Comparison of ENCODE assay signal across 27 cellular contexts in genomic region chr16:50407351-50407750, GRCh38.
"Had no signal": no experiment of that assay in that cellular context is flagged by ENCODE, and none has a peak within 500 bp of the region (broad histone marks: within the 10 kb centered on the region; RNA-seq: fewer than 3 reads in every experiment).

No MANE protein-coding gene starts in this region.

- H3K9me3 ChIP-seq: gastroesophageal sphincter, ovary, thyroid gland had no signal

- H3K27me3 ChIP-seq: brain microvascular endothelial cell, dorsolateral prefrontal cortex, gastroesophageal sphincter, ovary, thyroid gland had no signal

- ATAC-seq: gastroesophageal sphincter; left ventricle myocardium superior; naive thymus-derived CD4-positive, alpha-beta T cell; sciatic nerve; stimulated activated naive CD8-positive, alpha-beta T cell treated with anti-CD3 and anti-CD28 coated beads, Interleukin-15, amount 100 ng/mL, for 72 hours; T-cell had no signal

- H3K27ac Mint-ChIP-seq: activated naive CD8-positive, alpha-beta T cell; naive thymus-derived CD4-positive, alpha-beta T cell; progenitor cell of endocrine pancreas; stimulated activated naive CD8-positive, alpha-beta T cell treated with anti-CD3 and anti-CD28 coated beads, Interleukin-15, amount 100 ng/mL, for 72 hours; T-cell had no signal

- H3K4me1 ChIP-seq: gastroesophageal sphincter, thyroid gland had no signal

- FAIRE-seq: astrocyte had no signal

- H3K9me3 Mint-ChIP-seq: T-cell had no signal

- H3K4me3 ChIP-seq: coronary artery, dorsolateral prefrontal cortex, gastroesophageal sphincter, ovary, skin epidermis, thyroid gland had no signal

- H3K4me3 Mint-ChIP-seq: activated naive CD8-positive, alpha-beta T cell; naive thymus-derived CD4-positive, alpha-beta T cell; stimulated activated naive CD8-positive, alpha-beta T cell treated with anti-CD3 and anti-CD28 coated beads, Interleukin-15, amount 100 ng/mL, for 72 hours; T-cell had no signal

- H3K4me1 Mint-ChIP-seq: stimulated activated naive CD8-positive, alpha-beta T cell treated with anti-CD3 and anti-CD28 coated beads, Interleukin-15, amount 100 ng/mL, for 72 hours; T-cell had no signal

- H3K36me3 Mint-ChIP-seq: activated naive CD8-positive, alpha-beta T cell; T-cell had no signal

- H3K27me3 Mint-ChIP-seq: activated naive CD8-positive, alpha-beta T cell; stimulated activated naive CD8-positive, alpha-beta T cell treated with anti-CD3 and anti-CD28 coated beads, Interleukin-15, amount 100 ng/mL, for 72 hours had no signal

- H3K36me3 ChIP-seq: brain microvascular endothelial cell, gastroesophageal sphincter, ovary, thyroid gland had no signal

- H3K27ac ChIP-seq: brain microvascular endothelial cell, coronary artery, dorsolateral prefrontal cortex, gastroesophageal sphincter, ovary, skin epidermis, thyroid gland had no signal

- DNase-seq: activated CD4-positive, alpha-beta T cell treated with anti-CD3 and anti-CD28 coated beads for 4 hours; activated CD4-positive, alpha-beta T cell treated with anti-CD3 and anti-CD28 coated beads, Interleukin-2, amount 50 U/mL, for 48 hours; activated CD8-positive, alpha-beta memory T cell treated with anti-CD3 and anti-CD28 coated beads for 24 hours; activated effector memory CD4-positive, alpha-beta T cell treated with Interleukin-2 at 50 U/mL for 16 hours; activated naive CD4-positive, alpha-beta T cell treated with Interleukin-2 at 50 U/mL for 16 hours; brain microvascular endothelial cell; dorsolateral prefrontal cortex; effector memory CD4-positive, alpha-beta T cell; erythroblast; hypothalamus; islet precursor cell; left ventricle myocardium superior; midbrain; naive thymus-derived CD4-positive, alpha-beta T cell; ovary; stimulated activated CD4-positive, alpha-beta T cell treated with anti-CD3 and anti-CD28 coated beads, Interleukin-12 subunit alpha, Interleukin-12 subunit beta, amount 100 ng/mL, for 4 hours; stimulated activated CD4-positive, alpha-beta T cell treated with anti-CD3 and anti-CD28 coated beads, Interleukin-4, amount 100 ng/mL, for 1 hour; stimulated activated naive CD8-positive, alpha-beta T cell treated with anti-CD3 and anti-CD28 coated beads, Interleukin-15, amount 100 ng/mL, for 72 hours; T-cell; thyroid gland had no signal
